Comparison of ENCODE assay signal across 21 cellular contexts in genomic region chr7:23009303-23009702, GRCh38. TPM values are rescaled to one million over a fixed set of nuclear protein-coding genes. Genes with fewer than 3 reads are reported as not detected.
A peak's percentile ranks its signal among the peaks of the same experiment; 100 is the strongest.
DNase-seq lines count a peak whose midpoint lies in the region; ATAC-seq and TF ChIP-seq lines count a peak whose summit lies in the region.
"Had no signal": no experiment of that assay in that cellular context is flagged by ENCODE, and none has a peak within 500 bp of the region (broad histone marks: within the 10 kb centered on the region; RNA-seq: fewer than 3 reads in every experiment).

No MANE protein-coding gene starts in this region.

- peak overlapping the region; percentile 30; the same call in 1 of the 2 replicates for H3K4me3 ChIP-seq in GM23338
- no peak overlapping the region for H3K4me3 ChIP-seq in KMS-11 (IDR thresholded peaks at IDR 0.05; ENCODE audit: insufficient read depth, low read depth, low read length)
- H3K4me3 ChIP-seq in suprapubic skin = no peak overlapping the region
- H3K4me3 ChIP-seq: BLaER1, SK-N-MC had no signal

- H3K4me1 ChIP-seq in GM23338 (ENCODE audit: insufficient read depth) = peaks cover 59% of the 10 kb centered on the region
- H3K4me1 ChIP-seq in KMS-11 (ENCODE audit: low read depth, poor library complexity, severe bottlenecking) = peaks cover 78% of the 10 kb centered on the region
- H3K4me1 ChIP-seq in suprapubic skin = peaks cover 37% of the 10 kb centered on the region

- DNase-seq in GM23338 (ENCODE audit: low spot score) (no peak), suprapubic skin (ENCODE audit: low spot score in 2 of 2) (no peak), NCI-H2029 (lab: John Stamatoyannopoulos, UW) (no peak), NOMO-1 (lab: John Stamatoyannopoulos, UW; ENCODE audit: unreplicated experiment in 2 of 2) (no peak), ureter (ENCODE audit: low spot score) (no peak)
- DNase-seq: CD8-positive, alpha-beta memory T cell; GF-D8; HFFc6; Karpas-422; NCI-H1417 treated with DMSO at 0.1 percent for 48 hours; NCI-H2081 treated with DMSO at 0.1 percent for 48 hours; NCI-H526 treated with DMSO at 0.1 percent for 48 hours; NK-92 treated with Interleukin-12 subunit alpha and Interleukin-12 subunit beta, amount 100 ng/mL, for 24 hours had no signal

- H3K27me3 ChIP-seq in GM23338 (ENCODE audit: insufficient read depth) (no peaks in the 10 kb centered on the region), KMS-11 (ENCODE audit: insufficient read depth, low read depth) (no peaks in the 10 kb centered on the region), suprapubic skin (no peaks in the 10 kb centered on the region)
- H3K27me3 ChIP-seq: BLaER1 had no signal

- peak overlapping the region; percentile 90 for H3K4me2 ChIP-seq in GM23338
- H3K4me2 ChIP-seq in KMS-11 = peak overlapping the region; percentile 73
- H3K4me2 ChIP-seq: BLaER1 had no signal

- no peaks in the 10 kb centered on the region for H3F3A ChIP-seq in GM23338 (replicated peaks; ENCODE audit: low read depth)

- H2AFZ ChIP-seq in GM23338 = no peak overlapping the region
- no peak overlapping the region for H2AFZ ChIP-seq in KMS-11 (ENCODE audit: low read depth)

- no peak overlapping the region for H3K9ac ChIP-seq in KMS-11
- H3K9ac ChIP-seq: BLaER1 had no signal

- no peaks in the 10 kb centered on the region for H3K9me3 ChIP-seq in suprapubic skin
- H3K9me3 ChIP-seq: BLaER1 had no signal

- no peak overlapping the region for H3K4me3 Mint-ChIP-seq in GM23338
- H3K4me3 Mint-ChIP-seq in dendritic cell treated with granulocyte-macrophage colony-stimulating factor and Interleukin-4, amounts not matched to agents 40 ng/mL and 50 ng/mL, for 4 days = peak overlapping the region; percentile 24
- H3K4me3 Mint-ChIP-seq: CD8-positive, alpha-beta memory T cell; HFFc6 had no signal

- no peaks in the 10 kb centered on the region for H3K27me3 Mint-ChIP-seq in GM23338 (ENCODE audit: insufficient read depth, low read depth, poor library complexity)
- no peaks in the 10 kb centered on the region for H3K27me3 Mint-ChIP-seq in dendritic cell treated with granulocyte-macrophage colony-stimulating factor and Interleukin-4, amounts not matched to agents 40 ng/mL and 50 ng/mL, for 4 days
- H3K27me3 Mint-ChIP-seq: CD8-positive, alpha-beta memory T cell had no signal

- H3K36me3 ChIP-seq in GM23338 (ENCODE audit: insufficient read depth) (no peaks in the 10 kb centered on the region), KMS-11 (ENCODE audit: insufficient read depth) (no peaks in the 10 kb centered on the region), suprapubic skin (no peaks in the 10 kb centered on the region)

- H3K36me3 Mint-ChIP-seq in GM23338 (ENCODE audit: low read depth) = no peaks in the 10 kb centered on the region
- peaks cover 7% of the 10 kb centered on the region for H3K36me3 Mint-ChIP-seq in dendritic cell treated with granulocyte-macrophage colony-stimulating factor and Interleukin-4, amounts not matched to agents 40 ng/mL and 50 ng/mL, for 4 days (ENCODE audit: low read depth)

- intact Hi-C loops in dendritic cell treated with granulocyte-macrophage colony-stimulating factor and Interleukin-4, amounts not matched to agents 40 ng/mL and 50 ng/mL, for 4 days (cut with micrococcal nuclease) = loop anchor here (2.0 kb wide), 1 partner anchor 15 kb away; no protein-coding TSS in a partner anchor

- no peak for TF ChIP-seq POLR2A in suprapubic skin (IDR thresholded peaks at IDR 0.05)

- H3K4me1 Mint-ChIP-seq in GM23338 = peaks cover 12% of the 10 kb centered on the region
- H3K4me1 Mint-ChIP-seq in dendritic cell treated with granulocyte-macrophage colony-stimulating factor and Interleukin-4, amounts not matched to agents 40 ng/mL and 50 ng/mL, for 4 days (ENCODE audit: low read depth) = peaks cover 26% of the 10 kb centered on the region

- no peaks in the 10 kb centered on the region for H3K9me3 Mint-ChIP-seq in GM23338
- H3K9me3 Mint-ChIP-seq in dendritic cell treated with granulocyte-macrophage colony-stimulating factor and Interleukin-4, amounts not matched to agents 40 ng/mL and 50 ng/mL, for 4 days = no peaks in the 10 kb centered on the region
- H3K9me3 Mint-ChIP-seq: CD8-positive, alpha-beta memory T cell; HFFc6 had no signal

- H3K9me2 ChIP-seq in GM23338 (ENCODE audit: insufficient read depth) = no peaks in the 10 kb centered on the region

- H3K27ac ChIP-seq in GM23338 (ENCODE audit: low read depth) (peak overlapping the region; percentile 43), KMS-11 (no peak overlapping the region), suprapubic skin (peak overlapping the region; percentile 0)
- H3K27ac ChIP-seq: BLaER1, HL-60, SK-N-MC had no signal

- H4K20me1 ChIP-seq in GM23338 (replicated peaks; ENCODE audit: insufficient read depth) (peaks cover 20% of the 10 kb centered on the region), KMS-11 (ENCODE audit: insufficient read depth) (peaks cover 25% of the 10 kb centered on the region; the same call in 1 of the 2 replicates)

- H3K79me2 ChIP-seq in GM23338 (replicated peaks; ENCODE audit: insufficient read depth) (peaks cover 91% of the 10 kb centered on the region), KMS-11 (ENCODE audit: insufficient read depth, low read depth) (peaks cover 96% of the 10 kb centered on the region)

- peak overlapping the region; percentile 49; the same call in 1 of the 2 replicates for H3K27ac Mint-ChIP-seq in GM23338
- H3K27ac Mint-ChIP-seq in dendritic cell treated with granulocyte-macrophage colony-stimulating factor and Interleukin-4, amounts not matched to agents 40 ng/mL and 50 ng/mL, for 4 days = no peak overlapping the region
- H3K27ac Mint-ChIP-seq: CD8-positive, alpha-beta memory T cell; HFFc6 had no signal

- ATAC-seq in GM23338 = no peak
- ATAC-seq: HepG2, Panc1, Right ventricle myocardium inferior had no signal

- TF ChIP-seq EP300 in suprapubic skin (IDR thresholded peaks at IDR 0.05) = no peak

- TF ChIP-seq CTCF in GM23338 (conservative IDR thresholded peaks at IDR 0.05; ENCODE audit: low read depth in 2 of 2) (no peak), KMS-11 (conservative IDR thresholded peaks at IDR 0.05; ENCODE audit: low read depth, low read length) (no peak), suprapubic skin (IDR thresholded peaks at IDR 0.05) (no peak)

TF ChIP-seq in GM23338, 12 proteins besides CTCF, POLR2A, EP300 and RAD21 (continues in another document):
- no peak for TF ChIP-seq POLR2AphosphoS5 (IDR thresholded peaks at IDR 0.05; ENCODE audit: low read depth)
- no peak for TF ChIP-seq ZNF114 (CRISPR knock-in tag; IDR thresholded peaks at IDR 0.05)
- TF ChIP-seq REST (IDR thresholded peaks at IDR 0.05; ENCODE audit: unreplicated experiment) = no peak
- no peak for TF ChIP-seq ZNF331 (CRISPR knock-in tag; IDR thresholded peaks at IDR 0.05; ENCODE audit: low read depth)
- TF ChIP-seq STAT1 (IDR thresholded peaks at IDR 0.05; ENCODE audit: unreplicated experiment) = no peak
- no peak for TF ChIP-seq NANOG (IDR thresholded peaks at IDR 0.05; ENCODE audit: borderline replicate concordance)
- TF ChIP-seq EZH2phosphoT487 (IDR thresholded peaks at IDR 0.05; ENCODE audit: unreplicated experiment) = no peak
- TF ChIP-seq CREB1 (CRISPR knock-in tag; IDR thresholded peaks at IDR 0.05; ENCODE audit: low read depth) = no peak
- TF ChIP-seq JUNB (IDR thresholded peaks at IDR 0.05; ENCODE audit: unreplicated experiment) = no peak
- no peak for TF ChIP-seq ETS1 (IDR thresholded peaks at IDR 0.05)
- TF ChIP-seq EZH2 (IDR thresholded peaks at IDR 0.05; ENCODE audit: low read depth, unreplicated experiment) = no peak

RNA-seq across cellular contexts. Expression of gene HYCC1, which starts 4.6 kb away (rescaled TPM):
- 175 and 181 TPM in 2 replicates for total RNA-seq in GM23338 (2014; rRNA removed; shearing (Covaris generic))
- polyA plus RNA-seq in GM23338 (2016; fragmentation: Nextera tagmentation; extraction: Ambion mirVana) = 42.4 and 55.4 TPM in 2 replicates
- total RNA-seq in suprapubic skin (10 to 100 TPM in 3 of 4 donors, 1 to 10 TPM in 1; 8.3 to 22.6 (median 12.7) TPM), ureter (19.6 TPM)
